10 cellular contexts compared by ENCODE assay signal in genomic region chr17:39800540-39800939, GRCh38.
A peak's percentile ranks its signal among the peaks of the same experiment; 100 is the strongest.
DNase-seq lines count a peak whose midpoint lies in the region; ATAC-seq and TF ChIP-seq lines count a peak whose summit lies in the region.
"Had no signal": no experiment of that assay in that cellular context is flagged by ENCODE, and none has a peak within 500 bp of the region (broad histone marks: within the 10 kb centered on the region; RNA-seq: fewer than 3 reads in every experiment).

No MANE protein-coding gene starts in this region.

- no CpG with 5 or more reads among the region's 1 CpG for WGBS in H9 (ENCODE audit: extremely low coverage, insufficient read length, low lambda C conversion rate)
- WGBS in sigmoid colon, 2 donors, result 34 to 63% methylated on average over 1 of the region's 1 CpG

- no peak for TF ChIP-seq EP300 in sigmoid colon (IDR thresholded peaks at IDR 0.05)

- no peaks in the 10 kb centered on the region for H3K9me3 ChIP-seq in CD8-positive, alpha-beta T cell (ENCODE audit: low read length)
- H3K9me3 ChIP-seq in H9 (ENCODE audit: control insufficient read depth, low read depth, low read length) (no peaks in the 10 kb centered on the region), iPS-18a (ENCODE audit: control insufficient read depth, low read depth, low read length) (no peaks in the 10 kb centered on the region), sigmoid colon (no peaks in the 10 kb centered on the region)

- peaks cover 59% of the 10 kb centered on the region for H3K4me1 ChIP-seq in CD8-positive, alpha-beta T cell (ENCODE audit: insufficient read depth, low read length)
- H3K4me1 ChIP-seq in H9 (ENCODE audit: insufficient read depth, low read length) (peaks cover 4% of the 10 kb centered on the region), iPS-18a (ENCODE audit: control insufficient read depth, low read depth, low read length) (peaks cover 21% of the 10 kb centered on the region), sigmoid colon (no peaks in the 10 kb centered on the region)
- H3K4me1 ChIP-seq: parathyroid adenoma had no signal

- H3K4me3 ChIP-seq in CD8-positive, alpha-beta T cell (ENCODE audit: low read depth, low read length), result no peak overlapping the region
- H3K4me3 ChIP-seq in iPS-18a (ENCODE audit: low read length) (no peak overlapping the region), sigmoid colon (no peak overlapping the region)

- peak overlapping the region; percentile 18 for H2AFZ ChIP-seq in H9 (ENCODE audit: low read length)
- H2AFZ ChIP-seq: parathyroid adenoma had no signal

- H3K27me3 Mint-ChIP-seq in CD8-positive, alpha-beta T cell (ENCODE audit: low read depth), result no peaks in the 10 kb centered on the region
- H3K27me3 Mint-ChIP-seq in H9 (ENCODE audit: low read depth), result no peaks in the 10 kb centered on the region
- no peaks in the 10 kb centered on the region for H3K27me3 Mint-ChIP-seq in activated CD4-positive, alpha-beta T cell treated with anti-CD3 and anti-CD28 coated beads, Interleukin-2, amount 10 ng/mL, durations not matched to agents 24 days and 14 days

- no peak overlapping the region for H3K4ac ChIP-seq in H9 (ENCODE audit: low read depth, low read length)

- peaks cover 26% of the 10 kb centered on the region for H3K36me3 Mint-ChIP-seq in CD8-positive, alpha-beta T cell
- no peaks in the 10 kb centered on the region for H3K36me3 Mint-ChIP-seq in H9 (ENCODE audit: insufficient read depth in 1 of 3, low read depth in 3 of 3)
- peaks cover 11% of the 10 kb centered on the region for H3K36me3 Mint-ChIP-seq in activated CD4-positive, alpha-beta T cell treated with anti-CD3 and anti-CD28 coated beads, Interleukin-2, amount 10 ng/mL, durations not matched to agents 24 days and 14 days (ENCODE audit: low read depth)

- CTCF ChIA-PET in CD8-positive, alpha-beta T cell (lab: Charles Lee), result interaction anchor here (0.7 to 1.1 kb wide), 2 partner anchors 9 to 70 kb away, joined by 3 to 4 read pairs; no protein-coding TSS in a partner anchor

- no peaks in the 10 kb centered on the region for H3K9me3 Mint-ChIP-seq in CD8-positive, alpha-beta T cell
- H3K9me3 Mint-ChIP-seq in H9, result no peaks in the 10 kb centered on the region
- H3K9me3 Mint-ChIP-seq in activated CD4-positive, alpha-beta T cell treated with anti-CD3 and anti-CD28 coated beads, Interleukin-2, amount 10 ng/mL, durations not matched to agents 24 days and 14 days, result peaks cover 8% of the 10 kb centered on the region

- H4K20me1 ChIP-seq in H9 (ENCODE audit: control insufficient read depth, insufficient read depth, insufficient read length), result no peaks in the 10 kb centered on the region

- H3K27ac ChIP-seq in CD8-positive, alpha-beta T cell (ENCODE audit: low read depth, low read length), result peak overlapping the region; percentile 19
- no peak overlapping the region for H3K27ac ChIP-seq in H9 (ENCODE audit: insufficient read length, low read depth, low read length)
- peak overlapping the region; percentile 13 for H3K27ac ChIP-seq in iPS-18a (ENCODE audit: low read length)
- no peak overlapping the region for H3K27ac ChIP-seq in sigmoid colon
- H3K27ac ChIP-seq: parathyroid adenoma had no signal

- H3K4me3 Mint-ChIP-seq in CD8-positive, alpha-beta T cell, result peak overlapping the region; percentile 26
- no peak overlapping the region for H3K4me3 Mint-ChIP-seq in H9
- peak overlapping the region; percentile 61 for H3K4me3 Mint-ChIP-seq in activated CD4-positive, alpha-beta T cell treated with anti-CD3 and anti-CD28 coated beads, Interleukin-2, amount 10 ng/mL, durations not matched to agents 24 days and 14 days

- no peak overlapping the region for H3K56ac ChIP-seq in H9 (ENCODE audit: insufficient read length, low read depth, low read length)

- no peak overlapping the region for H4K5ac ChIP-seq in H9 (ENCODE audit: insufficient read length, low read depth, low read length)

- H3K27me3 ChIP-seq in CD8-positive, alpha-beta T cell (ENCODE audit: insufficient read depth, low read length), result no peaks in the 10 kb centered on the region
- H3K27me3 ChIP-seq in H9 (ENCODE audit: insufficient read depth, low read length) (no peaks in the 10 kb centered on the region), iPS-18a (ENCODE audit: control insufficient read depth, insufficient read depth, low read length) (no peaks in the 10 kb centered on the region), sigmoid colon (peaks cover 0 to 14% (median 10%) of the 10 kb centered on the region in 3 donors)

- H3K79me2 ChIP-seq in H9 (ENCODE audit: insufficient read depth, low read length), result no peaks in the 10 kb centered on the region
- H3K79me2 ChIP-seq: parathyroid adenoma had no signal

- peaks cover 64% of the 10 kb centered on the region for H3K4me1 Mint-ChIP-seq in CD8-positive, alpha-beta T cell (ENCODE audit: low read depth)
- H3K4me1 Mint-ChIP-seq in H9, result peaks cover 26 to 37% of the 10 kb centered on the region in 2 experiments
- peaks cover 37% of the 10 kb centered on the region for H3K4me1 Mint-ChIP-seq in activated CD4-positive, alpha-beta T cell treated with anti-CD3 and anti-CD28 coated beads, Interleukin-2, amount 10 ng/mL, durations not matched to agents 24 days and 14 days

- no peaks in the 10 kb centered on the region for H3K23me2 ChIP-seq in H9 (ENCODE audit: insufficient read length, low read depth, low read length, poor library complexity, severe bottlenecking)

- peak overlapping the region; percentile 94 for H3K27ac Mint-ChIP-seq in CD8-positive, alpha-beta T cell
- peak overlapping the region in 2 of 3 experiments; percentile 36 to 63; a peak in 3 of 7 replicates for H3K27ac Mint-ChIP-seq in H9
- H3K27ac Mint-ChIP-seq in activated CD4-positive, alpha-beta T cell treated with anti-CD3 and anti-CD28 coated beads, Interleukin-2, amount 10 ng/mL, durations not matched to agents 24 days and 14 days, result peak overlapping the region; percentile 76

- H3K36me3 ChIP-seq in CD8-positive, alpha-beta T cell (ENCODE audit: insufficient read depth, low read length), result no peaks in the 10 kb centered on the region
- H3K36me3 ChIP-seq in iPS-18a (ENCODE audit: control insufficient read depth, low read depth, low read length) (no peaks in the 10 kb centered on the region), sigmoid colon (no peaks in the 10 kb centered on the region)

- no peak overlapping the region for H2BK20ac ChIP-seq in H9 (ENCODE audit: low read depth, low read length, poor library complexity, severe bottlenecking)

- H2AK5ac ChIP-seq in H9 (ENCODE audit: insufficient read length, low read length), result no peak overlapping the region

- TF ChIP-seq CTCF in CD8-positive, alpha-beta T cell (IDR thresholded peaks at IDR 0.05), result no peak
- TF ChIP-seq CTCF in H9 (conservative IDR thresholded peaks at IDR 0.05), result no peak
- no peak for TF ChIP-seq CTCF in sigmoid colon (IDR thresholded peaks at IDR 0.05)

- POLR2A ChIA-PET in CD8-positive, alpha-beta T cell (lab: Charles Lee), result interaction anchor here (1.0 to 3.4 kb wide), 2 partner anchors 9 to 12 kb away, joined by 3 to 24 read pairs; no protein-coding TSS in a partner anchor

- no peaks in the 10 kb centered on the region for H3K79me1 ChIP-seq in H9 (ENCODE audit: insufficient read depth, low read depth, low read length, poor library complexity, severe bottlenecking)

- no peak overlapping the region for H2BK12ac ChIP-seq in H9 (ENCODE audit: insufficient read length, low read depth, low read length)

- H4K91ac ChIP-seq in H9 (ENCODE audit: insufficient read length, low read depth, low read length), result no peak overlapping the region

- no peak overlapping the region for H3K14ac ChIP-seq in H9 (ENCODE audit: insufficient read depth, low read length)

- DNase-seq in CD8-positive, alpha-beta T cell, result peak; percentile 16 to 74 (median 55)
- DNase-seq in H9 (no peak), sigmoid colon (no peak), H4 (ENCODE audit: low spot score) (no peak), head of caudate nucleus (no peak)
- peak; percentile 88 for DNase-seq in activated CD4-positive, alpha-beta T cell treated with anti-CD3 and anti-CD28 coated beads, Interleukin-2, amount 10 ng/mL, durations not matched to agents 24 days and 14 days
- DNase-seq: SW 1271 had no signal

- no peak overlapping the region for H3K18ac ChIP-seq in H9 (ENCODE audit: insufficient read length, low read depth, low read length)

- no peak overlapping the region for H3T11ph ChIP-seq in H9 (ENCODE audit: low read length)

- no peak overlapping the region for H3K23ac ChIP-seq in H9 (ENCODE audit: insufficient read length, low read depth, low read length)

- no peak overlapping the region for H2BK15ac ChIP-seq in H9 (ENCODE audit: low read depth, low read length)

- TF ChIP-seq POLR2A in sigmoid colon (IDR thresholded peaks at IDR 0.05), result no peak

- no peak overlapping the region for H3K4me2 ChIP-seq in H9 (ENCODE audit: insufficient read depth, insufficient read length, low read length)

- H2BK5ac ChIP-seq in H9 (ENCODE audit: insufficient read length, low read length), result no peak overlapping the region

- H3K9ac ChIP-seq in H9 (ENCODE audit: extremely low read depth, insufficient read length, low read length), result no peak overlapping the region
- H3K9ac ChIP-seq in iPS-18a (ENCODE audit: low read length), result no peak overlapping the region
- H3K9ac ChIP-seq: parathyroid adenoma had no signal

- ATAC-seq in CD8-positive, alpha-beta T cell, result peak; percentile 95
- ATAC-seq in HG02852 (IDR thresholded peaks at IDR 0.05; ENCODE audit: unreplicated experiment), result no peak

- H2BK120ac ChIP-seq in H9 (ENCODE audit: low read depth, low read length, poor library complexity, severe bottlenecking), result no peak overlapping the region

- intact Hi-C loops in CD8-positive, alpha-beta T cell (cut with DNase I, micrococcal nuclease), result loop anchor here (1.0 to 5.0 kb wide), 4 partner anchors 9 to 127 kb away; partner anchors contain the start of genes LRRC3C (in 1 of the 2) and ORMDL3 (in 1 of the 2)
- intact Hi-C loops in activated CD4-positive, alpha-beta T cell treated with anti-CD3 and anti-CD28 coated beads, Interleukin-2, amount 10 ng/mL, durations not matched to agents 24 days and 14 days (cut with micrococcal nuclease), result loop anchor here (1.0 kb wide), 1 partner anchor 8 kb away; no protein-coding TSS in a partner anchor
- intact Hi-C loops in sigmoid colon (cut with DNase I) (no loop called here), head of caudate nucleus (cut with DNase I) (no loop called here)

- no peak overlapping the region for H4K8ac ChIP-seq in H9 (replicated peaks; ENCODE audit: insufficient read length, low read depth, low read length)

Comparison
In these comparisons a context has a peak if more than half of its experiments do, and no peak if none do; other contexts are left out.
1. DNase-seq: peak in CD8-positive, alpha-beta T cell (7 of 7) and activated CD4-positive, alpha-beta T cell treated with anti-CD3 and anti-CD28 coated beads, Interleukin-2, amount 10 ng/mL, durations not matched to agents 24 days and 14 days (single experiment); none in H9 (single experiment), sigmoid colon (single experiment), H4 (single experiment) and head of caudate nucleus (0 of 42).
2. H3K27ac ChIP-seq: peak in CD8-positive, alpha-beta T cell (single experiment) and iPS-18a (single experiment); none in H9 (single experiment) and sigmoid colon (0 of 4).
3. H3K4me3 Mint-ChIP-seq: peak in CD8-positive, alpha-beta T cell (single experiment) and activated CD4-positive, alpha-beta T cell treated with anti-CD3 and anti-CD28 coated beads, Interleukin-2, amount 10 ng/mL, durations not matched to agents 24 days and 14 days (single experiment); none in H9 (0 of 2).
4. intact Hi-C loops: an anchor here in CD8-positive, alpha-beta T cell (1.0 to 5.0 kb wide) and activated CD4-positive, alpha-beta T cell treated with anti-CD3 and anti-CD28 coated beads, Interleukin-2, amount 10 ng/mL, durations not matched to agents 24 days and 14 days (1.0 kb wide); none called in sigmoid colon and head of caudate nucleus.
5. Peak in every context shown above with its lines, with median percentiles within 50 percentile points of each other: H3K27ac Mint-ChIP-seq.